18 cellular contexts compared by ENCODE assay signal in the genomic region with DNA sequence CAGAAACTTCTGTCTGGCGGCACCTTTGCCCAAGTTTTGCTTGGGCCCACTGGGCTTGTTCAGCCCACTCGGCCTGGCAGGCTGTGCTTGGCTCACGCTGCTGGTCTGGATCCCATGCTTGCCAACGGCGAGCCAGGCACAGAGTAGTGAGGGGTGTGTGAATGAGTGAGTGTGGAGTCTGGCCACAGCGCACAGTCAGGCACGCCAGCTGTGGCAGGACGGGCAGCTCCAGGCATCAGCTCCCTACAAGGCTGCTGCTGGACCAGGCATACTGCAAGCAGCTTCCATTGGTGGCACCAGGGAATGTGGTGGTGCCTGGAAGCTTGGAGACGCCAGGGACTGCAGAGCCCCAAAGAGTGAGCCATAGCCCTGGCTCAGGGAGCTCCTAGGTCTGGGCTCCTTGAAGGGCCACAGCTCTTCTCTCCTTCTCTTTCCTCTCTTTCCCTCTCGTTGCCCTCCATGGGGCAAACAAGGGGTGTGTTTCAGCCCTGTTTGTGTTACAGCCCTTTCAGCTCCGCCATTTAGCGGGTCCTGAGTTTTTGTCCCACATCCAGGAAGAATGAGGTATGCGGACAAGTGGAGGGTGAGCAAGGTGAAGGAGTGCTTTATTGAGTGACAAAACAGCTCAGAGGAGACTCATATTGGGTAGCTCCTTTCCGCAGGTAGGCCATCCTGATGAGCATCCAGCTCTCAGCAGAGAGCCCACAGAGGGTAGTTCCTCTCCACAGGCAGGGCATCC.
DNase-seq lines count a peak whose midpoint lies in the region; ATAC-seq, FAIRE-seq and TF ChIP-seq lines count a peak whose summit lies in the region.
"Had no signal": no experiment of that assay in that cellular context is flagged by ENCODE, and none has a peak within 500 bp of the region (broad histone marks: within the 10 kb centered on the region; RNA-seq: fewer than 3 reads in every experiment).

No MANE protein-coding gene starts in this region.

- H3K9me3 ChIP-seq in HepG2 (ENCODE audit: low read length) (no peaks in the 10 kb centered on the region), right lobe of liver (peaks cover 0 to 2% (median 0%) of the 10 kb centered on the region in 4 donors), K562 (replicated peaks; ENCODE audit: control insufficient read depth, insufficient read depth, low read depth, low read length) (no peaks in the 10 kb centered on the region; the same call in 1 of the 2 replicates), neural progenitor cell (ENCODE audit: low read depth) (no peaks in the 10 kb centered on the region)

- FAIRE-seq in HepG2 (lab: Jason Lieb, UNC) (no peak), K562 (lab: Jason Lieb, UNC) (no peak)
- FAIRE-seq: GM12892 had no signal

- H3K27ac ChIP-seq in HepG2 (ENCODE audit: extremely low read length, insufficient read depth, low read length) (no peak overlapping the region), right lobe of liver (no peak overlapping the region), K562 (ENCODE audit: extremely low read depth, low read depth, low read length) (no peak overlapping the region), neural progenitor cell (peak overlapping the region; percentile 3)
- H3K27ac ChIP-seq: HL-60 had no signal

- TF ChIP-seq CTCF in HepG2 (CRISPR knock-in tag; IDR thresholded peaks at IDR 0.05) (no peak), right lobe of liver (IDR thresholded peaks at IDR 0.05) (no peak), K562 (IDR thresholded peaks at IDR 0.05 in 2 of 3, conservative IDR thresholded peaks at IDR 0.05 in 1 of 3; ENCODE audit: insufficient read depth in 2 of 3, low read depth in 1 of 3, low read length in 3 of 3) (no peak), neural progenitor cell (IDR thresholded peaks at IDR 0.05) (no peak), nephron progenitor cell (IDR thresholded peaks at IDR 0.05) (no peak)

- TF ChIP-seq RAD21 in HepG2 (CRISPR knock-in tag; IDR thresholded peaks at IDR 0.05) (no peak), K562 (CRISPR knock-in tag; conservative IDR thresholded peaks at IDR 0.05 in 1 of 2, IDR thresholded peaks at IDR 0.05 in 1 of 2) (no peak)

- 95% methylated on average over 14 of the region's 14 CpGs for WGBS in HepG2 (ENCODE audit: low lambda C conversion rate)
- 100% methylated on average over 6 of the region's 14 CpGs for WGBS in right lobe of liver (ENCODE audit: insufficient coverage, low coverage, low lambda C conversion rate, missing lambda C conversion rate)
- WGBS in K562 (ENCODE audit: insufficient coverage, low coverage, missing lambda C conversion rate) = 95% methylated on average over 14 of the region's 14 CpGs

- DNase-seq in HepG2 (ENCODE audit: low spot score) (no peak), right lobe of liver (no peak), K562 (ENCODE audit: extremely low read depth in 1 of 4, low spot score in 3 of 4) (no peak), neural progenitor cell (ENCODE audit: low spot score) (no peak), nephron progenitor cell (no peak)
- no peak for DNase-seq in activated CD4-positive, alpha-beta T cell treated with anti-CD3 and anti-CD28 coated beads, Interleukin-2, amount 50 U/mL, for 48 hours
- DNase-seq: ACHN; C1 segment of cervical spinal cord; Calu3; CD4-positive, alpha-beta T cell; DMS153; DND-41; GDM1; HCEC 1CT; KBM-7 had no signal

- H3K9me3 Mint-ChIP-seq in neural progenitor cell (no peaks in the 10 kb centered on the region), nephron progenitor cell (peaks cover 14% of the 10 kb centered on the region)

- H4K20me1 ChIP-seq in HepG2 (ENCODE audit: insufficient read depth, low read length) (no peaks in the 10 kb centered on the region; the same call in 1 of the 2 replicates), K562 (replicated peaks; ENCODE audit: control insufficient read depth, insufficient read depth, low read length) (no peaks in the 10 kb centered on the region), neural progenitor cell (ENCODE audit: low read depth) (no peaks in the 10 kb centered on the region)

- no peaks in the 10 kb centered on the region for H3K9me1 ChIP-seq in K562 (ENCODE audit: control insufficient read depth, insufficient read depth, low read length)

- BruUV-seq in HepG2 (replicated peaks; lab: Mats Ljungman, UMichigan) (no TSS peak), K562 (replicated peaks; lab: Mats Ljungman, UMichigan) (no TSS peak)

- intact Hi-C loops in HepG2 (cut with micrococcal nuclease; ENCODE audit: unreplicated experiment) (no loop called here), right lobe of liver (cut with DNase I) (no loop called here), K562 (cut with micrococcal nuclease) (no loop called here)

- H3K4me1 Mint-ChIP-seq in neural progenitor cell = no peaks in the 10 kb centered on the region
- H3K4me1 Mint-ChIP-seq in nephron progenitor cell = no peaks in the 10 kb centered on the region

- H3K36me3 Mint-ChIP-seq in neural progenitor cell (peaks cover 26% of the 10 kb centered on the region), nephron progenitor cell (ENCODE audit: low read depth) (peaks cover 78% of the 10 kb centered on the region)

- H2AFZ ChIP-seq in HepG2 (ENCODE audit: low read length) = no peak overlapping the region
- no peak overlapping the region for H2AFZ ChIP-seq in K562 (ENCODE audit: low read depth, low read length)
- H2AFZ ChIP-seq in neural progenitor cell (replicated peaks) = no peak overlapping the region

- TF ChIP-seq EP300 in HepG2 (IDR thresholded peaks at IDR 0.05; ENCODE audit: low read depth in 2 of 2, low read length in 2 of 2) (no peak), HepG2 (CRISPR knock-in tag; IDR thresholded peaks at IDR 0.05; ENCODE audit: borderline replicate concordance) (no peak), K562 (IDR thresholded peaks at IDR 0.05; ENCODE audit: low read length) (no peak)

- CTCF ChIA-PET in HepG2 (lab: Yijun Ruan, JAX; ENCODE audit: low intra/inter-chr PET ratio, low total read pairs) (no interaction called here), K562 (lab: Yijun Ruan, JAX; ENCODE audit: low intra/inter-chr PET ratio) (no interaction called here)

- H3K4me3 Mint-ChIP-seq in neural progenitor cell = no peak overlapping the region
- no peak overlapping the region for H3K4me3 Mint-ChIP-seq in nephron progenitor cell
- H3K4me3 Mint-ChIP-seq: CD4-positive, alpha-beta T cell had no signal

- ATAC-seq in HepG2 (peak; percentile 28; the same call in 2 of the 3 replicates), right lobe of liver (no peak), K562 (peak; percentile 26), HG02571 (IDR thresholded peaks at IDR 0.05; ENCODE audit: unreplicated experiment) (no peak)

- H3K27me3 Mint-ChIP-seq in neural progenitor cell (ENCODE audit: insufficient read depth, low read depth) (no peaks in the 10 kb centered on the region), nephron progenitor cell (ENCODE audit: low read depth, poor library complexity) (no peaks in the 10 kb centered on the region)
- H3K27me3 Mint-ChIP-seq: CD4-positive, alpha-beta T cell had no signal

- no peaks in the 10 kb centered on the region for H3F3A ChIP-seq in neural progenitor cell (ENCODE audit: low read depth)

- H3K36me3 ChIP-seq in HepG2 (replicated peaks in 1 of 2; ENCODE audit: control insufficient read depth in 1 of 2, insufficient read depth in 2 of 2, low read length in 2 of 2) (peaks cover 24 to 66% of the 10 kb centered on the region in 2 experiments), right lobe of liver (peaks cover 0 to 3% (median 0%) of the 10 kb centered on the region in 4 donors), K562 (ENCODE audit: control insufficient read depth, insufficient read depth, low read length) (peaks cover 42% of the 10 kb centered on the region), neural progenitor cell (no peaks in the 10 kb centered on the region)

- no peak overlapping the region for H3K27ac Mint-ChIP-seq in neural progenitor cell
- no peak overlapping the region for H3K27ac Mint-ChIP-seq in nephron progenitor cell
- H3K27ac Mint-ChIP-seq: CD4-positive, alpha-beta T cell had no signal

- H3K27me3 ChIP-seq in HepG2 (ENCODE audit: control insufficient read depth in 1 of 2, insufficient read depth in 2 of 2, low read length in 2 of 2) (no peaks in the 10 kb centered on the region), right lobe of liver (no peaks in the 10 kb centered on the region), K562 (ENCODE audit: control insufficient read depth in 2 of 2, insufficient read depth in 2 of 2, low read length in 2 of 2) (no peaks in the 10 kb centered on the region), neural progenitor cell (no peaks in the 10 kb centered on the region)

- POLR2A ChIA-PET in HepG2 (lab: Yijun Ruan, JAX) = no interaction called here
- POLR2A ChIA-PET in K562 (lab: Yijun Ruan, JAX) = interaction anchor here (0.6 kb wide), 1 partner anchor 9 kb away, joined by 3 read pairs; no protein-coding TSS in a partner anchor

- no peaks in the 10 kb centered on the region for H3K4me1 ChIP-seq in HepG2 (ENCODE audit: insufficient read depth, low read length)
- no peaks in the 10 kb centered on the region for H3K4me1 ChIP-seq in right lobe of liver
- peaks cover 0 to 6% of the 10 kb centered on the region in 2 experiments; a peak in 1 of 5 replicates for H3K4me1 ChIP-seq in K562 (replicated peaks in 1 of 2; ENCODE audit: control insufficient read depth in 2 of 2, insufficient read depth in 2 of 2, low read length in 2 of 2)
- peaks cover 3% of the 10 kb centered on the region for H3K4me1 ChIP-seq in neural progenitor cell

- in situ Hi-C loops in HepG2 (cut with HindIII; ENCODE audit: extremely low pct_ligation_motif_present, low pct_unique_long_range_greater_than_20kb) = no loop called here
- in situ Hi-C loops in K562 (cut with MboI) = no loop called here

- TF ChIP-seq POLR2A in HepG2 (IDR thresholded peaks at IDR 0.05; ENCODE audit: insufficient read depth in 1 of 2, low read depth in 2 of 2, low read length in 2 of 2) (no peak), right lobe of liver (IDR thresholded peaks at IDR 0.05) (no peak), K562 (conservative IDR thresholded peaks at IDR 0.05) (no peak)

- no peaks in the 10 kb centered on the region for H3K79me2 ChIP-seq in HepG2 (ENCODE audit: insufficient read depth, low read length)
- H3K79me2 ChIP-seq in K562 (ENCODE audit: control insufficient read depth, insufficient read depth, low read length) = no peaks in the 10 kb centered on the region
- H3K79me2 ChIP-seq in neural progenitor cell (ENCODE audit: low read depth) = no peaks in the 10 kb centered on the region

- H3K4me3 ChIP-seq in HepG2 (replicated peaks in 1 of 3; ENCODE audit: insufficient read depth in 1 of 3, low read depth in 2 of 3, low read length in 3 of 3) (no peak overlapping the region), right lobe of liver (no peak overlapping the region), K562 (no peak overlapping the region), neural progenitor cell (no peak overlapping the region)

- H3K9ac ChIP-seq in HepG2 (ENCODE audit: insufficient read depth, low read depth, low read length) (no peak overlapping the region), K562 (ENCODE audit: insufficient read depth in 1 of 2, low read depth in 2 of 2, low read length in 2 of 2) (no peak overlapping the region), neural progenitor cell (no peak overlapping the region)

- H3K4me2 ChIP-seq in HepG2 (ENCODE audit: low read depth, low read length) (no peak overlapping the region), K562 (ENCODE audit: insufficient read depth, low read length) (no peak overlapping the region), neural progenitor cell (no peak overlapping the region)

TF ChIP-seq in K562, 482 proteins besides CTCF, POLR2A, EP300 and RAD21 (continues in another document):
- no peak for TF ChIP-seq NR3C1 (CRISPR knock-in tag; IDR thresholded peaks at IDR 0.05)

Comparison
In these comparisons a context has a peak if more than half of its experiments do, and no peak if none do; other contexts are left out.
1. ATAC-seq: peak in HepG2 (single experiment) and K562 (single experiment); none in right lobe of liver (0 of 4) and HG02571 (single experiment).